In genomic region chr3:129123314-129124060, GRCh38 we compare ENCODE assay signal across 1 cellular context.
TF ChIP-seq lines count a peak whose summit lies in the region.

No MANE protein-coding gene starts in this region.

TF ChIP-seq in HepG2, 621 proteins besides CTCF, POLR2A, EP300 and RAD21 (continued from another document):
- TF ChIP-seq MLX (CRISPR knock-in tag; IDR thresholded peaks at IDR 0.05) (no peak), ZNF790 (CRISPR knock-in tag; IDR thresholded peaks at IDR 0.05; ENCODE audit: borderline replicate concordance) (no peak), ZSCAN12 (CRISPR knock-in tag; IDR thresholded peaks at IDR 0.05) (no peak), YEATS4 (CRISPR knock-in tag; IDR thresholded peaks at IDR 0.05; ENCODE audit: borderline replicate concordance) (peak; percentile 47; the same call in 1 of the 2 replicates), BRD4 (CRISPR knock-in tag; IDR thresholded peaks at IDR 0.05) (peak; percentile 21; the same call in 1 of the 2 replicates), GABPA (IDR thresholded peaks at IDR 0.05; ENCODE audit: low read depth, low read length) (no peak), GABPA (CRISPR knock-in tag; IDR thresholded peaks at IDR 0.05; ENCODE audit: low read depth) (0 out of 2 replicates have a peak, but pooled peaks have one; percentile 11)
